In genomic region chr13:35765941-35766340, GRCh38 we compare ENCODE assay signal across 26 cellular contexts.
A peak's percentile ranks its signal among the peaks of the same experiment; 100 is the strongest.
DNase-seq lines count a peak whose midpoint lies in the region; FAIRE-seq and TF ChIP-seq lines count a peak whose summit lies in the region.
"Had no signal": no experiment of that assay in that cellular context is flagged by ENCODE, and none has a peak within 500 bp of the region (broad histone marks: within the 10 kb centered on the region; RNA-seq: fewer than 3 reads in every experiment).

No MANE protein-coding gene starts in this region.

- no peak for TF ChIP-seq CTCF in nephron progenitor cell (IDR thresholded peaks at IDR 0.05)
- no peak for TF ChIP-seq CTCF in kidney (IDR thresholded peaks at IDR 0.05; ENCODE audit: borderline replicate concordance, extremely low read depth, insufficient read depth)
- TF ChIP-seq CTCF in brain microvascular endothelial cell (IDR thresholded peaks at IDR 0.05; ENCODE audit: low read depth, low read length, missing control alignments), result no peak

- H3K4me2 ChIP-seq in skeletal muscle satellite cell (ENCODE audit: low read length), result peak overlapping the region; percentile 60
- H3K4me2 ChIP-seq: SK-N-SH had no signal

- H3K4me1 Mint-ChIP-seq in nephron progenitor cell, result peaks cover 61% of the 10 kb centered on the region

- in situ Hi-C loops in brain microvascular endothelial cell (cut with HindIII; ENCODE audit: low pct_ligation_motif_present, low sequenced_read_pairs), result no loop called here

- intact Hi-C loops in kidney (cut with DNase I), result no loop called here

- H3K4me3 ChIP-seq in skeletal muscle satellite cell (ENCODE audit: low read length), result no peak overlapping the region
- no peak overlapping the region for H3K4me3 ChIP-seq in kidney (ENCODE audit: low read length in 2 of 2)
- no peak overlapping the region for H3K4me3 ChIP-seq in brain microvascular endothelial cell (ENCODE audit: low read depth, low read length)
- H3K4me3 ChIP-seq: GM12878, HAP-1, MG63 had no signal

- H3K4me1 ChIP-seq in skeletal muscle satellite cell (ENCODE audit: control insufficient read depth, insufficient read depth, low read length), result peaks cover 57% of the 10 kb centered on the region
- H3K4me1 ChIP-seq in kidney (ENCODE audit: control insufficient read depth in 1 of 2, insufficient read depth in 1 of 2, low read depth in 1 of 2, low read length in 2 of 2), result no peaks in the 10 kb centered on the region
- H3K4me1 ChIP-seq: Caco-2, HAP-1 had no signal

- no peaks in the 10 kb centered on the region for H3K9me3 Mint-ChIP-seq in nephron progenitor cell
- H3K9me3 Mint-ChIP-seq: CD8-positive, alpha-beta T cell had no signal

- H3K27ac Mint-ChIP-seq in nephron progenitor cell, result peak overlapping the region; percentile 16
- H3K27ac Mint-ChIP-seq: CD8-positive, alpha-beta T cell had no signal

- H3K36me3 Mint-ChIP-seq in nephron progenitor cell (ENCODE audit: low read depth), result no peaks in the 10 kb centered on the region
- H3K36me3 Mint-ChIP-seq: CD8-positive, alpha-beta T cell had no signal

- no peaks in the 10 kb centered on the region for H3K9me3 ChIP-seq in skeletal muscle satellite cell (replicated peaks; ENCODE audit: low read length)
- no peaks in the 10 kb centered on the region for H3K9me3 ChIP-seq in kidney (ENCODE audit: control insufficient read depth in 1 of 2, low read length in 2 of 2)
- H3K9me3 ChIP-seq: MG63, SK-N-SH had no signal

- peak; percentile 68 for DNase-seq in NCI-H82 (lab: John Stamatoyannopoulos, UW)
- peak; percentile 14 for DNase-seq in astrocyte of the hippocampus (ENCODE audit: low read depth, low spot score)
- DNase-seq in nephron progenitor cell, result no peak
- DNase-seq in kidney, result no peak
- no peak for DNase-seq in brain microvascular endothelial cell
- no peak for DNase-seq in amygdala (lab: John Stamatoyannopoulos, UW)
- DNase-seq: Caco-2; CD8-positive, alpha-beta T cell; GDM1; GOT3; KBM-7; MG63; NCI-H187; NCI-H2081 treated with DMSO at 0.1 percent for 48 hours; NCI-H2171; NCI-H226; NCI-H510A; SIG-M5; SK-N-SH; SW 1271 had no signal

- H3K27me3 ChIP-seq in skeletal muscle satellite cell (ENCODE audit: control insufficient read depth, insufficient read depth, low read length) (no peaks in the 10 kb centered on the region), brain microvascular endothelial cell (replicated peaks) (no peaks in the 10 kb centered on the region)
- H3K27me3 ChIP-seq: MG63 had no signal

- FAIRE-seq in kidney (lab: Jason Lieb, UNC), result no peak
- FAIRE-seq: GM12878, HTR-8/SVneo, RCC 7860 had no signal

- no peak overlapping the region for H3K27ac ChIP-seq in kidney (ENCODE audit: low read depth in 2 of 2, low read length in 2 of 2)
- no peak overlapping the region for H3K27ac ChIP-seq in brain microvascular endothelial cell
- H3K27ac ChIP-seq: C4-2B had no signal

- H3K4me3 Mint-ChIP-seq in nephron progenitor cell, result peak overlapping the region; percentile 5
- H3K4me3 Mint-ChIP-seq: CD8-positive, alpha-beta T cell had no signal

- H3K27me3 Mint-ChIP-seq in nephron progenitor cell (ENCODE audit: low read depth, poor library complexity), result peaks cover 3% of the 10 kb centered on the region

- no peak overlapping the region for H3K9ac ChIP-seq in skeletal muscle satellite cell (ENCODE audit: low read depth, low read length)
- no peak overlapping the region for H3K9ac ChIP-seq in kidney (ENCODE audit: low read length in 2 of 2)
- H3K9ac ChIP-seq: SK-N-SH had no signal

- H3K36me3 ChIP-seq in skeletal muscle satellite cell (ENCODE audit: insufficient read depth, low read length) (no peaks in the 10 kb centered on the region), kidney (ENCODE audit: control insufficient read depth in 1 of 2, insufficient read depth in 2 of 2, low read length in 2 of 2) (no peaks in the 10 kb centered on the region), brain microvascular endothelial cell (replicated peaks) (no peaks in the 10 kb centered on the region)
- H3K36me3 ChIP-seq: HAP-1, MG63 had no signal

Comparison
In these comparisons a context has a peak if more than half of its experiments do, and no peak if none do; other contexts are left out.
1. DNase-seq: peak in NCI-H82 (single experiment) and astrocyte of the hippocampus (single experiment); none in nephron progenitor cell (single experiment), kidney (single experiment), brain microvascular endothelial cell (single experiment) and amygdala (0 of 56).